ENCODE assay signal across 8 cellular contexts in the genomic region with DNA sequence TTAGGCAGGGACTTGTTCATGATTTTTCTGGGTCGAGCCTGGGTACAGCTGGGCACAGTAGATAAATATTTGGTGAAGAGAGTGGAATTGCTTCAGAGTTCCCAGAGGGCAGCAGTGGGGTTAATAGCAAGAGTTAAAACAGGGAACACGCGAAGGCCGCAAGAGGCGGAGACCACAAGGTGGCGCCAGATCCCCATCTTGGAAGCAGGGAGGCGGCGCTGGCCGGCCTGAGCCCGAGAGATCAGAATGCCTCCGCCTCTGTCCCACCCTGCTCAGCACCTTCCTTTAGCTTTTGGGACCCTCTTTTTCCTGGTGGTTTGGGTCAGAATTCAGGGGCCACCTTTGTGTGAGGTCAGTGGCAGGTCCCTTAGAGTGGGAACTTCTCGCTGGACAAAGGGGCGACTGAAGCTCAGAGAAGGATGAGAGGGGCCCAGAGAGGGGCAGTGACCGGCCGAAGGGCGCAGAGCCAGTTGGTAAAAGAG. TPM values are rescaled to one million over a fixed set of nuclear protein-coding genes. Genes with fewer than 3 reads are reported as not detected.
DNase-seq lines count a peak whose midpoint lies in the region; ATAC-seq and TF ChIP-seq lines count a peak whose summit lies in the region.

No MANE protein-coding gene starts in this region.

- peak overlapping the region; percentile 63 for H2AFZ ChIP-seq in PC-3 (ENCODE audit: low read length)

- H3K9me2 ChIP-seq in PC-3 (replicated peaks; ENCODE audit: low read length) = no peaks in the 10 kb centered on the region

- no peaks in the 10 kb centered on the region for H3F3A ChIP-seq in PC-3 (ENCODE audit: low read length, unreplicated experiment)

- H3K4me1 ChIP-seq in PC-3 (ENCODE audit: insufficient read depth, low read length) = peaks cover 18% of the 10 kb centered on the region
- peaks cover 0 to 27% (median 12%) of the 10 kb centered on the region in 3 donors for H3K4me1 ChIP-seq in esophagus squamous epithelium

- no peak for TF ChIP-seq POLR2A in esophagus squamous epithelium (IDR thresholded peaks at IDR 0.05)

- CTCF ChIA-PET in PC-3 (lab: Charles Lee) = interaction anchor here (0.5 to 1.0 kb wide), 4 partner anchors 107 to 150 kb away, joined by 3 to 19 read pairs (median 4); no protein-coding TSS in a partner anchor

- 9% methylated on average over 15 of the region's 16 CpGs for WGBS in esophagus squamous epithelium, 2 donors

- peak overlapping the region in 1 of 3 experiments; percentile 2 for H3K27ac Mint-ChIP-seq in nephron
- peak overlapping the region; percentile 82 for H3K27ac Mint-ChIP-seq in stimulated activated naive B cell treated with anti-CD40 and anti-IgM and Interleukin-4, amounts not matched to agents 10 μg/mL and 1 μg/mL and 100 μg/mL, for 72 hours

- H3K27me3 ChIP-seq in PC-3 (ENCODE audit: low read length) = no peaks in the 10 kb centered on the region
- H3K27me3 ChIP-seq in esophagus squamous epithelium = peaks cover 0 to 12% (median 0%) of the 10 kb centered on the region in 4 donors

- 0 out of 2 replicates have a peak overlapping the region, but pooled peaks have one; percentile 29 for H3K4me2 ChIP-seq in PC-3 (ENCODE audit: low read length)

- peak overlapping the region; percentile 35; the same call in 1 of the 2 replicates for H3K9ac ChIP-seq in PC-3 (ENCODE audit: low read length)

- TF ChIP-seq CTCF in PC-3 (conservative IDR thresholded peaks at IDR 0.05; ENCODE audit: low read depth, low read length) (peak; percentile 93), esophagus squamous epithelium (IDR thresholded peaks at IDR 0.05) (peak; percentile 91 to 98 (median 96)), nephron (IDR thresholded peaks at IDR 0.05; ENCODE audit: unreplicated experiment in 3 of 3) (peak; percentile 95 to 98 (median 98))

- no peaks in the 10 kb centered on the region for H3K9me3 Mint-ChIP-seq in nephron
- no peaks in the 10 kb centered on the region for H3K9me3 Mint-ChIP-seq in stimulated activated naive B cell treated with anti-CD40 and anti-IgM and Interleukin-4, amounts not matched to agents 10 μg/mL and 1 μg/mL and 100 μg/mL, for 72 hours

- H3K27ac ChIP-seq in PC-3 (ENCODE audit: low read length) = no peak overlapping the region; the same call in 1 of the 2 replicates
- peak overlapping the region in 1 of 4 donors; percentile 38 for H3K27ac ChIP-seq in esophagus squamous epithelium

- no peaks in the 10 kb centered on the region for H3K36me3 ChIP-seq in PC-3 (ENCODE audit: low read depth, low read length)
- H3K36me3 ChIP-seq in esophagus squamous epithelium = no peaks in the 10 kb centered on the region

- H4K20me1 ChIP-seq in PC-3 (ENCODE audit: low read length) = no peaks in the 10 kb centered on the region

- intact Hi-C loops in PC-3 (cut with micrococcal nuclease) (loop anchor here (1.0 to 10.0 kb wide), 5 partner anchors 62 to 279 kb away; no protein-coding TSS in a partner anchor), esophagus squamous epithelium (cut with DNase I) (loop anchor here (5.0 kb wide), 1 partner anchor 212 kb away; no protein-coding TSS in a partner anchor)

- no peaks in the 10 kb centered on the region for H3K36me3 Mint-ChIP-seq in nephron (ENCODE audit: low read depth)
- H3K36me3 Mint-ChIP-seq in stimulated activated naive B cell treated with anti-CD40 and anti-IgM and Interleukin-4, amounts not matched to agents 10 μg/mL and 1 μg/mL and 100 μg/mL, for 72 hours = no peaks in the 10 kb centered on the region

- H3K4me1 Mint-ChIP-seq in nephron = peaks cover 32% of the 10 kb centered on the region
- H3K4me1 Mint-ChIP-seq in stimulated activated naive B cell treated with anti-CD40 and anti-IgM and Interleukin-4, amounts not matched to agents 10 μg/mL and 1 μg/mL and 100 μg/mL, for 72 hours = peaks cover 16 to 31% of the 10 kb centered on the region in 2 donors

- BruUV-seq in PC-3 (replicated peaks; lab: Mats Ljungman, UMichigan) = no TSS peak

- DNase-seq in DMS153 (lab: John Stamatoyannopoulos, UW) (peak; percentile 28), HS-27A (ENCODE audit: low read depth) (peak; percentile 76), PC-3 (peak; percentile 90), esophagus squamous epithelium (lab: John Stamatoyannopoulos, UW) (peak; percentile 12)
- peak; percentile 82 for DNase-seq in activated T-cell treated with anti-CD3 and anti-CD28 coated beads, Interleukin-2, amount 50 U/mL, for 1 hour
- peak; percentile 73 for DNase-seq in stimulated activated naive B cell treated with anti-CD40 and anti-IgM and Interleukin-4, amounts not matched to agents 10 μg/mL and 1 μg/mL and 100 μg/mL, for 72 hours

- POLR2A ChIA-PET in PC-3 (lab: Charles Lee; ENCODE audit: unreplicated experiment) = no interaction called here

- peaks cover 21% of the 10 kb centered on the region for H3K27me3 Mint-ChIP-seq in nephron (ENCODE audit: low read depth)
- H3K27me3 Mint-ChIP-seq in stimulated activated naive B cell treated with anti-CD40 and anti-IgM and Interleukin-4, amounts not matched to agents 10 μg/mL and 1 μg/mL and 100 μg/mL, for 72 hours = peaks cover 3 to 23% of the 10 kb centered on the region in 2 donors

- no peaks in the 10 kb centered on the region for H3K79me2 ChIP-seq in PC-3 (ENCODE audit: low read length)

- H3K4me3 ChIP-seq in PC-3 (ENCODE audit: low read length) = no peak overlapping the region
- H3K4me3 ChIP-seq in esophagus squamous epithelium = peak overlapping the region in 1 of 4 donors; percentile 25

- no peak overlapping the region for H3K4me3 Mint-ChIP-seq in nephron
- H3K4me3 Mint-ChIP-seq in stimulated activated naive B cell treated with anti-CD40 and anti-IgM and Interleukin-4, amounts not matched to agents 10 μg/mL and 1 μg/mL and 100 μg/mL, for 72 hours = peak overlapping the region in 1 of 2 donors; percentile 22

- peak; percentile 83 for ATAC-seq in PC-3
- ATAC-seq in stimulated activated naive B cell treated with anti-CD40 and anti-IgM and Interleukin-4, amounts not matched to agents 10 μg/mL and 1 μg/mL and 100 μg/mL, for 72 hours (replicated peaks) = peak; percentile 85 to 86
- ATAC-seq in GM21529 (IDR thresholded peaks at IDR 0.05; ENCODE audit: unreplicated experiment) = no peak

- no peaks in the 10 kb centered on the region for H3K9me3 ChIP-seq in PC-3 (ENCODE audit: low read length)
- H3K9me3 ChIP-seq in esophagus squamous epithelium = no peaks in the 10 kb centered on the region

RNA-seq across cellular contexts. Expression of gene PADI2, which starts 6.5 kb away (rescaled TPM):
- total RNA-seq in PC-3 (2014; rRNA removed) = 2.4 and 3.2 TPM in 2 replicates
- total RNA-seq in esophagus squamous epithelium = 1 to 10 TPM in 2 of 4 donors, under 1 TPM in 2; 0.57 to 2.1 (median 1.1) TPM

Comparison
In these comparisons a context has a peak if more than half of its experiments do, and no peak if none do; other contexts are left out.
1. DNase-seq: peak in every context shown above with its lines; median percentile 90 in PC-3; 82 in activated T-cell treated with anti-CD3 and anti-CD28 coated beads, Interleukin-2, amount 50 U/mL, for 1 hour; 76 in HS-27A; 73 in stimulated activated naive B cell treated with anti-CD40 and anti-IgM and Interleukin-4, amounts not matched to agents 10 μg/mL and 1 μg/mL and 100 μg/mL, for 72 hours; 28 in DMS153; 12 in esophagus squamous epithelium.